ENCODE assay signal across 8 cellular contexts in the genomic region with DNA sequence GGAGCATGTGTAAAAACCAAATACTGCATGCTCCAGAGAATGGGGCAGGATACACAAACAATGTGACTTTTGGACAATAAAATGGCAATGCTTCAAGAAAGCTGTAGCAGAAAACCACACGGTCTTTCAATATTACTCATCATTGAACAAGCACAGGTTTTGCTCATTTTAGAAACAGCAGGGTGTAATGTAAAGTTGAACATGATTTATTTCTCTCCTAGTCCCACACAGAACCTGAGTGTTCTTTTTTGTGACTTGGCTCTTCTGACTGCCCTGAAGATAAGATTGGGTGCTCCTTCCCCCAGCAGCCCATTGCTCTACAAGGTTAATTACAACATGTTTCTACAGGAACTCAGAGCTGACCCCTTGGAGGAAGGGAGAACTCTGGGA. TPM values are rescaled to one million over a fixed set of nuclear protein-coding genes. Genes with fewer than 3 reads are reported as not detected.
A peak's percentile ranks its signal among the peaks of the same experiment; 100 is the strongest.
DNase-seq lines count a peak whose midpoint lies in the region; ATAC-seq lines count a peak whose summit lies in the region.
"Not testable (repeated sequence)": the region's sequence is repeated elsewhere in the genome, so short reads cannot be mapped to it uniquely, and the experiment has no call there.

No MANE protein-coding gene starts in this region.

- not testable (repeated sequence) for DNase-seq in natural killer cell treated with Interleukin-12 subunit alpha and Interleukin-12 subunit beta and Interleukin-15 and Interleukin-18, amount 100 ng/mL, for 72 hours (ENCODE audit: low spot score)

- H3K36me3 Mint-ChIP-seq in activated naive CD4-positive, alpha-beta T cell treated with anti-CD3 and anti-CD28 coated beads, Interleukin-2, amount 50 U/mL, for 24 hours; natural killer cell treated with Interleukin-12 subunit alpha and Interleukin-12 subunit beta and Interleukin-15 and Interleukin-18, amount 100 ng/mL, for 72 hours: not testable (repeated sequence)

- H3K9me3 Mint-ChIP-seq in activated naive CD4-positive, alpha-beta T cell treated with anti-CD3 and anti-CD28 coated beads, Interleukin-2, amount 50 U/mL, for 24 hours; natural killer cell treated with Interleukin-12 subunit alpha and Interleukin-12 subunit beta and Interleukin-15 and Interleukin-18, amount 100 ng/mL, for 72 hours: not testable (repeated sequence)

- not testable (repeated sequence) for H3K4me3 Mint-ChIP-seq in activated naive CD4-positive, alpha-beta T cell treated with anti-CD3 and anti-CD28 coated beads, Interleukin-2, amount 50 U/mL, for 24 hours
- H3K4me3 Mint-ChIP-seq in natural killer cell treated with Interleukin-12 subunit alpha and Interleukin-12 subunit beta and Interleukin-15 and Interleukin-18, amount 100 ng/mL, for 72 hours, result peak overlapping the region; percentile 77

- not testable (repeated sequence) for H3K4me1 Mint-ChIP-seq in activated naive CD4-positive, alpha-beta T cell treated with anti-CD3 and anti-CD28 coated beads, Interleukin-2, amount 50 U/mL, for 24 hours; natural killer cell treated with Interleukin-12 subunit alpha and Interleukin-12 subunit beta and Interleukin-15 and Interleukin-18, amount 100 ng/mL, for 72 hours (ENCODE audit: low read depth in 2 of 2)

- ATAC-seq in GM18498 (IDR thresholded peaks at IDR 0.05; ENCODE audit: unreplicated experiment) (peak; percentile 78), GM19324 (IDR thresholded peaks at IDR 0.05; ENCODE audit: low FRiP score, unreplicated experiment) (peak; percentile 71), GM21619 (IDR thresholded peaks at IDR 0.05; ENCODE audit: unreplicated experiment) (peak; percentile 75), HG02943 (IDR thresholded peaks at IDR 0.05; ENCODE audit: low read depth, unreplicated experiment) (peak; percentile 67), HG03432 (IDR thresholded peaks at IDR 0.05; ENCODE audit: unreplicated experiment) (peak; percentile 82), SK-N-SH treated with all-trans-retinoic acid at 6 μM for 48 hours (peak; percentile 80)
- ATAC-seq in natural killer cell treated with Interleukin-12 subunit alpha and Interleukin-12 subunit beta and Interleukin-15 and Interleukin-18, amount 100 ng/mL, for 72 hours, result peak; percentile 84 to 87

- H3K27me3 Mint-ChIP-seq in activated naive CD4-positive, alpha-beta T cell treated with anti-CD3 and anti-CD28 coated beads, Interleukin-2, amount 50 U/mL, for 24 hours; natural killer cell treated with Interleukin-12 subunit alpha and Interleukin-12 subunit beta and Interleukin-15 and Interleukin-18, amount 100 ng/mL, for 72 hours: not testable (repeated sequence)

- H3K27ac Mint-ChIP-seq in activated naive CD4-positive, alpha-beta T cell treated with anti-CD3 and anti-CD28 coated beads, Interleukin-2, amount 50 U/mL, for 24 hours, result peak overlapping the region; percentile 14
- H3K27ac Mint-ChIP-seq in natural killer cell treated with Interleukin-12 subunit alpha and Interleukin-12 subunit beta and Interleukin-15 and Interleukin-18, amount 100 ng/mL, for 72 hours, result peak overlapping the region; percentile 80 to 84

RNA-seq across cellular contexts. Expression of a gene that starts 35.1 kb away (rescaled TPM):
- 10 to 100 TPM in 1 of 2 donors, 1 to 10 TPM in 1; 8.2 to 15.6 TPM for total RNA-seq in natural killer cell treated with Interleukin-12 subunit alpha and Interleukin-12 subunit beta and Interleukin-15 and Interleukin-18, amount 100 ng/mL, for 72 hours

RNA-seq across cellular contexts. Expression of a gene that starts 42.2 kb away (rescaled TPM):
- 10 to 100 TPM; 17.7 to 72.2 TPM for total RNA-seq in natural killer cell treated with Interleukin-12 subunit alpha and Interleukin-12 subunit beta and Interleukin-15 and Interleukin-18, amount 100 ng/mL, for 72 hours
